In genomic region chr22:19086417-19086816, GRCh38 we compare ENCODE assay signal across 19 cellular contexts. TPM values are rescaled to one million over a fixed set of nuclear protein-coding genes. Genes with fewer than 3 reads are reported as not detected.
A peak's percentile ranks its signal among the peaks of the same experiment; 100 is the strongest.
DNase-seq lines count a peak whose midpoint lies in the region; ATAC-seq and TF ChIP-seq lines count a peak whose summit lies in the region.
"Had no signal": no experiment of that assay in that cellular context is flagged by ENCODE, and none has a peak within 500 bp of the region (broad histone marks: within the 10 kb centered on the region; RNA-seq: fewer than 3 reads in every experiment).

No MANE protein-coding gene starts in this region.

- H3K27ac ChIP-seq in OCI-LY7 (ENCODE audit: low read depth, low read length, poor library complexity, severe bottlenecking): peak overlapping the region; percentile 89
- peak overlapping the region; percentile 82 for H3K27ac ChIP-seq in hepatocyte

- H2AFZ ChIP-seq in OCI-LY7 (ENCODE audit: low read length): no peak overlapping the region
- H2AFZ ChIP-seq in hepatocyte: no peak overlapping the region

- H3K27me3 ChIP-seq in hepatocyte: no peaks in the 10 kb centered on the region
- H3K27me3 ChIP-seq: heart right ventricle, stomach had no signal

- H3K36me3 ChIP-seq in OCI-LY7 (ENCODE audit: insufficient read depth, low read length) (peaks cover 7% of the 10 kb centered on the region; the same call in 1 of the 2 replicates), hepatocyte (replicated peaks; ENCODE audit: insufficient read depth, low read depth) (no peaks in the 10 kb centered on the region)

- DNase-seq in GM13976 (ENCODE audit: low spot score) (peak; percentile 5), OCI-LY7 (ENCODE audit: low spot score) (no peak), hepatocyte (ENCODE audit: low spot score) (no peak), renal cortical epithelial cell (ENCODE audit: low read depth) (peak; percentile 17), SKM-1 (lab: John Stamatoyannopoulos, UW; ENCODE audit: unreplicated experiment) (no peak), nucleus accumbens (lab: John Stamatoyannopoulos, UW) (no peak)
- DNase-seq: activated CD4-positive, alpha-beta T cell treated with anti-CD3 and anti-CD28 coated beads, Interleukin-2, amount 50 U/mL, for 48 hours; activated naive CD4-positive, alpha-beta T cell; CD4-positive, alpha-beta memory T cell; GDM1; heart right ventricle; NCI-H1436; NCI-H446; stomach had no signal

- WGBS in hepatocyte (ENCODE audit: low lambda C conversion rate, missing lambda C conversion rate): 94% methylated on average over 6 of the region's 6 CpGs

- BruUV-seq in OCI-LY7 (replicated peaks; lab: Mats Ljungman, UMichigan): no TSS peak

- H3K4me3 ChIP-seq in OCI-LY7 (ENCODE audit: low read depth, low read length, poor library complexity, severe bottlenecking) (no peak overlapping the region), hepatocyte (no peak overlapping the region)
- H3K4me3 ChIP-seq: heart right ventricle, stomach had no signal

- ATAC-seq in GM21529 (IDR thresholded peaks at IDR 0.05; ENCODE audit: unreplicated experiment) (no peak), HG03135 (IDR thresholded peaks at IDR 0.05; ENCODE audit: unreplicated experiment) (no peak)
- ATAC-seq: Panc1 had no signal

- H4K20me1 ChIP-seq in OCI-LY7 (ENCODE audit: insufficient read depth, low read length) (peaks cover 8% of the 10 kb centered on the region; the same call in 1 of the 2 replicates), hepatocyte (ENCODE audit: insufficient read depth, poor library complexity, severe bottlenecking) (peaks cover 5% of the 10 kb centered on the region)

- CTCF ChIA-PET in OCI-LY7 (lab: Charles Lee; ENCODE audit: unreplicated experiment): interaction anchor here (0.6 kb wide), 1 partner anchor 41 kb away, joined by 3 read pairs; no protein-coding TSS in a partner anchor

- H3K4me2 ChIP-seq in OCI-LY7 (ENCODE audit: low read length) (peak overlapping the region; percentile 91), hepatocyte (no peak overlapping the region)

- no peaks in the 10 kb centered on the region for H3K9me2 ChIP-seq in OCI-LY7 (ENCODE audit: insufficient read depth, low read length)
- no peaks in the 10 kb centered on the region for H3K9me2 ChIP-seq in hepatocyte (replicated peaks; ENCODE audit: insufficient read depth)

- POLR2A ChIA-PET in OCI-LY7 (lab: Charles Lee): interaction anchor here (1.2 kb wide), 1 partner anchor 13 kb away, joined by 3 read pairs; no protein-coding TSS in a partner anchor

- H3K4me1 ChIP-seq in OCI-LY7 (ENCODE audit: insufficient read depth, low read length, poor library complexity, severe bottlenecking) (peaks cover 24% of the 10 kb centered on the region), hepatocyte (ENCODE audit: insufficient read depth) (peaks cover 3% of the 10 kb centered on the region)

- no peaks in the 10 kb centered on the region; the same call in 1 of the 2 replicates for H3K79me2 ChIP-seq in OCI-LY7 (ENCODE audit: insufficient read depth, low read depth, low read length)
- H3K79me2 ChIP-seq in hepatocyte: peaks cover 36% of the 10 kb centered on the region

- in situ Hi-C loops in GM13976 (cut with MboI; ENCODE audit: low sequenced_read_pairs, unreplicated experiment): no loop called here

- intact Hi-C loops in OCI-LY7 (cut with micrococcal nuclease; ENCODE audit: unreplicated experiment): no loop called here

- TF ChIP-seq CTCF in GM13976 (IDR thresholded peaks at IDR 0.05; ENCODE audit: borderline replicate concordance, control extremely low read depth, extremely low read depth, insufficient read depth, missing control alignments) (no peak), OCI-LY7 (conservative IDR thresholded peaks at IDR 0.05; ENCODE audit: low read length) (0 out of 2 replicates have a peak, but pooled peaks have one; percentile 21), hepatocyte (IDR thresholded peaks at IDR 0.05; ENCODE audit: poor library complexity) (no peak)

- H3K9me3 ChIP-seq in OCI-LY7 (ENCODE audit: low read length): no peaks in the 10 kb centered on the region
- no peaks in the 10 kb centered on the region for H3K9me3 ChIP-seq in hepatocyte (ENCODE audit: low read depth)
- H3K9me3 ChIP-seq: heart right ventricle, stomach had no signal

RNA-seq across cellular contexts. Expression of gene DGCR2, which starts 35.8 kb away (rescaled TPM):
- total RNA-seq in OCI-LY7 (2014; rRNA removed; shearing (Covaris generic)): 26.6 and 29.7 TPM in 2 replicates
- total RNA-seq in OCI-LY7 (2022) (26.9 and 27.6 TPM in 2 replicates), hepatocyte (45.2 and 61.5 TPM in 2 replicates), renal cortical epithelial cell (73.8 and 131 TPM in 2 replicates)
- polyA plus RNA-seq in hepatocyte: 62.4 and 67.2 TPM in 2 replicates

RNA-seq across cellular contexts. Expression of gene TSSK2, which starts 44.7 kb away (rescaled TPM):
- total RNA-seq in OCI-LY7 (2014; rRNA removed; shearing (Covaris generic)): not detected in 2 replicates
- not detected in 2 replicates for total RNA-seq in OCI-LY7 (2022)
- not detected in 2 replicates for total RNA-seq in hepatocyte
- not detected in 2 replicates for polyA plus RNA-seq in hepatocyte
- total RNA-seq in renal cortical epithelial cell: not detected in 2 replicates
- total RNA-seq: CD4-positive, alpha-beta memory T cell; lower leg skin; pulmonary artery endothelial cell; stomach had no signal
- polyA plus RNA-seq: CD4-positive, alpha-beta memory T cell had no signal

RNA-seq across cellular contexts. Expression of gene ESS2, which starts 58.0 kb away (rescaled TPM):
- total RNA-seq in OCI-LY7 (2014; rRNA removed; shearing (Covaris generic)): 8.0 and 13.4 TPM in 2 replicates
- total RNA-seq in OCI-LY7 (2022): 14.1 and 15.7 TPM in 2 replicates
- total RNA-seq in hepatocyte: 7.6 and 9.0 TPM in 2 replicates
- 11.4 and 11.7 TPM in 2 replicates for polyA plus RNA-seq in hepatocyte
- 12.9 and 13.2 TPM in 2 replicates for total RNA-seq in renal cortical epithelial cell

Comparison
In these comparisons a context has a peak if more than half of its experiments do, and no peak if none do; other contexts are left out.
1. DNase-seq: peak in GM13976 (single experiment) and renal cortical epithelial cell (single experiment); none in OCI-LY7 (single experiment), hepatocyte (single experiment), SKM-1 (single experiment) and nucleus accumbens (0 of 56).